ENCODE assay signal across 1 cellular context in genomic region chr1:70528591-70529333, GRCh38.
TF ChIP-seq lines count a peak whose summit lies in the region.

No MANE protein-coding gene starts in this region.

TF ChIP-seq in GM23338, 12 proteins besides CTCF, POLR2A, EP300 and RAD21 (continued from another document):
- peak; percentile 66 for TF ChIP-seq ZNF462 (CRISPR knock-in tag; IDR thresholded peaks at IDR 0.05)
TF ChIP-seq in GM23338: peak in this region for 1.
